9 cellular contexts compared by ENCODE assay signal in the genomic region with DNA sequence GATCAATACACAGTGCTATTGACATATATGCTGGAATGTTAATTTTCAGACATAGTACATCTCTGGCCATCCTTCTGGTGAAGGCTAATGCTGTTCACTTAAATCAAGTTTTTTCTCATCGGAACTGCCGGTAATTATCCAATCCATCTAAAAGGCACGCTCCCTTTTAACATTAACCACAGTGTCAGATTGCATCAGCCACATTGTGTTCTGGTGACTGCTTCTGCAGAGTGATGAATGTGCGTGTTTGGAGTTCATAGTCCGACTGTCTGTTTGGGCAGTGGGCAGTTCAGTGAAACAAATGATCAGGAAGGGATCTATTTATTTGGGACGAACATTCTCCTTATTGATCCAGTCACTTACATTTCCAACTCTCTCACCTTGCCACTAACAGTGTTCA. TPM values are rescaled to one million over a fixed set of nuclear protein-coding genes. Genes with fewer than 3 reads are reported as not detected.
A peak's percentile ranks its signal among the peaks of the same experiment; 100 is the strongest.
DNase-seq lines count a peak whose midpoint lies in the region; ATAC-seq and TF ChIP-seq lines count a peak whose summit lies in the region.
"Had no signal": no experiment of that assay in that cellular context is flagged by ENCODE, and none has a peak within 500 bp of the region (broad histone marks: within the 10 kb centered on the region; RNA-seq: fewer than 3 reads in every experiment).

No MANE protein-coding gene starts in this region.

- H3K36me3 Mint-ChIP-seq in chondrocyte (ENCODE audit: low read depth) (peaks cover 4% of the 10 kb centered on the region), nephron progenitor cell (ENCODE audit: low read depth) (peaks cover 60% of the 10 kb centered on the region), T-cell (no peaks in the 10 kb centered on the region)
- no peaks in the 10 kb centered on the region for H3K36me3 Mint-ChIP-seq in effector memory CD8-positive, alpha-beta T cell (ENCODE audit: insufficient read depth)

- no peak for TF ChIP-seq CTCF in chondrocyte (IDR thresholded peaks at IDR 0.05)
- no peak for TF ChIP-seq CTCF in nephron progenitor cell (IDR thresholded peaks at IDR 0.05)
- TF ChIP-seq CTCF in esophagus squamous epithelium (IDR thresholded peaks at IDR 0.05) = no peak

- POLR2A ChIA-PET in T-cell (lab: Charles Lee) = no interaction called here

- no peaks in the 10 kb centered on the region for H3K36me3 ChIP-seq in esophagus squamous epithelium
- H3K36me3 ChIP-seq: adrenal gland had no signal

- CTCF ChIA-PET in T-cell (lab: Charles Lee) = interaction anchor here in 1 of 2 donors (0.6 kb wide), 1 partner anchor 914 kb away, joined by 4 read pairs; no protein-coding TSS in a partner anchor

- ATAC-seq in T-cell (replicated peaks in 1 of 4) (no peak), HG02623 (IDR thresholded peaks at IDR 0.05; ENCODE audit: unreplicated experiment) (no peak)
- ATAC-seq in effector memory CD8-positive, alpha-beta T cell (replicated peaks) = no peak

- H3K27me3 ChIP-seq in esophagus squamous epithelium = no peaks in the 10 kb centered on the region
- H3K27me3 ChIP-seq: adrenal gland had no signal

- H3K4me1 Mint-ChIP-seq in chondrocyte (ENCODE audit: low read depth) (peaks cover 36% of the 10 kb centered on the region), nephron progenitor cell (peaks cover 31% of the 10 kb centered on the region), T-cell (no peaks in the 10 kb centered on the region)
- H3K4me1 Mint-ChIP-seq in effector memory CD8-positive, alpha-beta T cell (ENCODE audit: low read depth in 2 of 2) = no peaks in the 10 kb centered on the region

- H3K27me3 Mint-ChIP-seq in chondrocyte (ENCODE audit: low read depth) (no peaks in the 10 kb centered on the region), nephron progenitor cell (ENCODE audit: low read depth, poor library complexity) (no peaks in the 10 kb centered on the region), T-cell (peaks cover 21 to 29% of the 10 kb centered on the region in 2 donors)
- peaks cover 32 to 47% of the 10 kb centered on the region in 2 donors for H3K27me3 Mint-ChIP-seq in effector memory CD8-positive, alpha-beta T cell

- H3K9me3 Mint-ChIP-seq in chondrocyte (ENCODE audit: low read depth) (no peaks in the 10 kb centered on the region), nephron progenitor cell (no peaks in the 10 kb centered on the region), T-cell (no peaks in the 10 kb centered on the region)
- no peaks in the 10 kb centered on the region for H3K9me3 Mint-ChIP-seq in effector memory CD8-positive, alpha-beta T cell

- H3K27ac Mint-ChIP-seq in chondrocyte (ENCODE audit: unreplicated experiment) = peak overlapping the region; percentile 85
- peak overlapping the region; percentile 66 for H3K27ac Mint-ChIP-seq in nephron progenitor cell
- no peak overlapping the region for H3K27ac Mint-ChIP-seq in T-cell
- H3K27ac Mint-ChIP-seq in effector memory CD8-positive, alpha-beta T cell = no peak overlapping the region

- no peak overlapping the region for H3K27ac ChIP-seq in esophagus squamous epithelium
- H3K27ac ChIP-seq: adrenal gland had no signal

- WGBS in esophagus squamous epithelium, 2 donors = 68 to 90% methylated on average over 6 of the region's 6 CpGs

- no peak for TF ChIP-seq POLR2A in esophagus squamous epithelium (IDR thresholded peaks at IDR 0.05)

- intact Hi-C loops in esophagus squamous epithelium (cut with DNase I) = no loop called here

- peaks cover 0 to 4% (median 0%) of the 10 kb centered on the region in 3 donors for H3K4me1 ChIP-seq in esophagus squamous epithelium
- H3K4me1 ChIP-seq: adrenal gland had no signal

- H3K4me3 Mint-ChIP-seq in chondrocyte (ENCODE audit: unreplicated experiment) = no peak overlapping the region
- no peak overlapping the region for H3K4me3 Mint-ChIP-seq in nephron progenitor cell
- no peak overlapping the region for H3K4me3 Mint-ChIP-seq in T-cell
- H3K4me3 Mint-ChIP-seq in effector memory CD8-positive, alpha-beta T cell = no peak overlapping the region

- H3K9me3 ChIP-seq in esophagus squamous epithelium = no peaks in the 10 kb centered on the region
- H3K9me3 ChIP-seq: adrenal gland had no signal

- DNase-seq in Daoy (ENCODE audit: low read depth) (peak; percentile 24), NCI-H460 (ENCODE audit: extremely low read depth, low read depth) (peak; percentile 25), chondrocyte (ENCODE audit: low spot score) (no peak), nephron progenitor cell (no peak), T-cell (no peak), esophagus squamous epithelium (lab: John Stamatoyannopoulos, UW) (no peak)
- no peak for DNase-seq in effector memory CD8-positive, alpha-beta T cell
- DNase-seq: adrenal gland had no signal

- no peak overlapping the region for H3K4me3 ChIP-seq in esophagus squamous epithelium
- H3K4me3 ChIP-seq: adrenal gland had no signal

RNA-seq across cellular contexts. Expression of gene SOBP, which starts 49.5 kb away (rescaled TPM):
- total RNA-seq in Daoy (2014; rRNA removed; shearing (Covaris generic)) = 1.8 and 2.1 TPM in 2 replicates
- 0.59 and 1.6 TPM in 2 replicates for total RNA-seq in NCI-H460 (2014; rRNA removed; shearing (Covaris generic))
- 0.18 and 1.4 TPM in 2 replicates for polyA plus RNA-seq in NCI-H460 (2014; cell fraction: nucleus; rRNA removed)
- total RNA-seq in chondrocyte (6.6 to 9.8 TPM (median 6.7 TPM) in 3 replicates), T-cell (under 1 TPM; 0.30 to 0.95 (median 0.46) TPM), esophagus squamous epithelium (1 to 10 TPM in 3 of 4 donors, under 1 TPM in 1; 0.15 to 3.8 (median 1.6) TPM)

Comparison
In these comparisons a context has a peak if more than half of its experiments do, and no peak if none do; other contexts are left out.
1. DNase-seq: peak in Daoy (single experiment) and NCI-H460 (single experiment); none in chondrocyte (single experiment), nephron progenitor cell (single experiment), T-cell (0 of 34), esophagus squamous epithelium (single experiment) and effector memory CD8-positive, alpha-beta T cell (0 of 3).
2. H3K27ac Mint-ChIP-seq: peak in chondrocyte (single experiment) and nephron progenitor cell (single experiment); none in T-cell (0 of 2) and effector memory CD8-positive, alpha-beta T cell (0 of 2).